17 cellular contexts compared by ENCODE assay signal in genomic region chr6:56995347-56995746, GRCh38. TPM values are rescaled to one million over a fixed set of nuclear protein-coding genes. Genes with fewer than 3 reads are reported as not detected.
DNase-seq lines count a peak whose midpoint lies in the region; TF ChIP-seq lines count a peak whose summit lies in the region.
"Had no signal": no experiment of that assay in that cellular context is flagged by ENCODE, and none has a peak within 500 bp of the region (broad histone marks: within the 10 kb centered on the region; RNA-seq: fewer than 3 reads in every experiment).

No MANE protein-coding gene starts in this region.

- no peak overlapping the region for H3K27ac ChIP-seq in VCaP
- H3K27ac ChIP-seq: A549, gastrocnemius medialis had no signal

- TF ChIP-seq CTCF in VCaP (conservative IDR thresholded peaks at IDR 0.05), result peak; percentile 69
- peak; percentile 14 for TF ChIP-seq CTCF in kidney epithelial cell (IDR thresholded peaks at IDR 0.05; ENCODE audit: insufficient read depth, low read length, poor library complexity, severe bottlenecking)

- no peaks in the 10 kb centered on the region for H3K36me3 ChIP-seq in kidney epithelial cell (ENCODE audit: control insufficient read depth, insufficient read depth, low read length)
- H3K36me3 ChIP-seq: gastrocnemius medialis had no signal

- H3K4me3 ChIP-seq in kidney epithelial cell (ENCODE audit: low read depth, low read length), result no peak overlapping the region
- H3K4me3 ChIP-seq: A549, gastrocnemius medialis had no signal

- no peaks in the 10 kb centered on the region for H3K27me3 ChIP-seq in kidney epithelial cell (ENCODE audit: control insufficient read depth, insufficient read depth, low read length)
- H3K27me3 ChIP-seq: gastrocnemius medialis had no signal

- peak; percentile 0 for DNase-seq in NCI-H1105 (lab: John Stamatoyannopoulos, UW)
- no peak for DNase-seq in NCI-H1105 treated with DMSO at 0.1 percent for 48 hours (lab: John Stamatoyannopoulos, UW)
- peak; percentile 44 for DNase-seq in HT-29 (ENCODE audit: low spot score)
- no peak for DNase-seq in kidney epithelial cell (ENCODE audit: low read depth)
- no peak for DNase-seq in cerebellar nuclear complex (lab: John Stamatoyannopoulos, UW)
- no peak for DNase-seq in activated gamma-delta T cell treated with Interleukin-2 at 50 U/mL for 16 hours
- DNase-seq in NAMALWA (ENCODE audit: low spot score), result no peak
- DNase-seq: activated T-cell treated with anti-CD3 and anti-CD28 coated beads, Interleukin-2, amount 50 U/mL, for 24 hours; CD8-positive, alpha-beta T cell; gastrocnemius medialis; mesenchymal stem cell; NCI-H1092; NCI-H446 treated with DMSO at 0.1 percent for 48 hours; right cardiac atrium; stimulated activated CD4-positive, alpha-beta T cell treated with anti-CD3 and anti-CD28 coated beads, Interleukin-4, amount 100 ng/mL, for 1 hour had no signal

RNA-seq across cellular contexts. Expression of gene BEND6, which starts 40.4 kb away (rescaled TPM):
- not detected in 2 replicates for total RNA-seq in HT-29 (2014; rRNA removed; shearing (Covaris generic))
- total RNA-seq in kidney epithelial cell, result 2.7 and 2.8 TPM in 2 replicates
- total RNA-seq: CD8-positive, alpha-beta T cell had no signal

RNA-seq across cellular contexts. Expression of gene KIAA1586, which starts 51.1 kb away (rescaled TPM):
- 2.3 and 2.4 TPM in 2 replicates for total RNA-seq in HT-29 (2014; rRNA removed; shearing (Covaris generic))
- total RNA-seq in kidney epithelial cell, result 5.7 and 6.6 TPM in 2 replicates

Comparison
In these comparisons a context has a peak if more than half of its experiments do, and no peak if none do; other contexts are left out.
1. DNase-seq: peak in NCI-H1105 (single experiment) and HT-29 (single experiment); none in NCI-H1105 treated with DMSO at 0.1 percent for 48 hours (single experiment), kidney epithelial cell (single experiment), cerebellar nuclear complex (0 of 2), activated gamma-delta T cell treated with Interleukin-2 at 50 U/mL for 16 hours (single experiment) and NAMALWA (single experiment).